34 cellular contexts compared by ENCODE assay signal in the genomic region with DNA sequence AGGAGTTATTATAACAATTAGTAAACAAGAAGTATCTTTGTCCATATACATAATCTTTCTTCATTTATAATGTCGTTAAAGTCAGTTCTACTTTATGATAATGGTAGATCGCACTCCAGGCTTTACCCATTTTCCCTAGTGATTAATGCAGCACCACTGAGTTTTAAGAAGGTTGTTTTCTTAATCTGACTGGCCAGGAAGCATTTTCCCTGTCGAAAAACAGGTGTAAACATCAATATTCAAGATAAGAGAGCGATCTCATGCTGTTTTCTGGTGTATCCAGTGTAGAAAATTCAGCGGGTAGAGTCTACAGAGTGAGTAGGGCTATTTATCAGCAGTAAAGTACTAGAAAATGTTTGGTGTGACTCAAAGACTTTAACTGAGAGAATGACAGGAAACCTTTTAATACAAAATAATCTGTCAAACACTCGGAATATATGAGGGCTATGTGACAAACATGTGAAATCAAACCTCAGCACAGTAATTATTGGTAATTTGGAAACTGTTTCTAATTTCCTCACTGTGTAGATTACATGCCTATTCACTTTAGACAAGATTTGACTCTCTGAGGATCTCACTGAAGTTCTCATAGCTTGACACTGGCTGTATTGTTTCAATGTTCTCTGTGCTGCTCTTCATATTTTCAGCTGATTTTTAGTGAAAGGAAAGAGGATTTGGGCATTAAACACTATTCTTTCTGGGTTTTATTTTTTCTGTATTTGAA.
"Had no signal": no experiment of that assay in that cellular context is flagged by ENCODE, and none has a peak within 500 bp of the region (broad histone marks: within the 10 kb centered on the region; RNA-seq: fewer than 3 reads in every experiment).

No MANE protein-coding gene starts in this region.

- H3K4me1 ChIP-seq: ascending aorta, colonic mucosa, gastroesophageal sphincter, sigmoid colon, thyroid gland, upper lobe of left lung had no signal

- H3K27ac Mint-ChIP-seq: activated CD4-positive, alpha-beta memory T cell treated with anti-CD3 and anti-CD28 coated beads, Interleukin-2, amount 10 ng/mL, durations not matched to agents 7 days and 5 days; activated CD4-positive, alpha-beta T cell treated with anti-CD3 and anti-CD28 coated beads, Interleukin-2, amount 10 ng/mL, durations not matched to agents 7 days and 5 days; activated naive CD4-positive, alpha-beta T cell treated with anti-CD3 and anti-CD28 coated beads, Interleukin-2, amount 10 ng/mL, durations not matched to agents 7 days and 5 days; activated naive CD8-positive, alpha-beta T cell treated with anti-CD3 and anti-CD28 coated beads, Interleukin-2, amount 10 ng/mL, durations not matched to agents 7 days and 5 days; activated T-cell treated with anti-CD3 and anti-CD28 coated beads, Interleukin-2, amount 50 U/mL, for 24 hours; brain; natural killer cell; progenitor cell of endocrine pancreas; stimulated activated memory B cell treated with anti-CD40 and anti-IgM and Interleukin-4, amounts not matched to agents 10 μg/mL and 1 μg/mL and 100 μg/mL, for 72 hours; stimulated activated naive CD8-positive, alpha-beta T cell treated with anti-CD3 and anti-CD28 coated beads, Interleukin-15, amount 100 ng/mL, for 72 hours had no signal

- H3K4me1 Mint-ChIP-seq: activated CD4-positive, alpha-beta memory T cell treated with anti-CD3 and anti-CD28 coated beads, Interleukin-2, amount 10 ng/mL, durations not matched to agents 7 days and 5 days; activated CD4-positive, alpha-beta T cell treated with anti-CD3 and anti-CD28 coated beads, Interleukin-2, amount 10 ng/mL, durations not matched to agents 7 days and 5 days; activated naive CD4-positive, alpha-beta T cell treated with anti-CD3 and anti-CD28 coated beads, Interleukin-2, amount 10 ng/mL, durations not matched to agents 7 days and 5 days; activated naive CD8-positive, alpha-beta T cell treated with anti-CD3 and anti-CD28 coated beads, Interleukin-2, amount 10 ng/mL, durations not matched to agents 7 days and 5 days; natural killer cell; stimulated activated memory B cell treated with anti-CD40 and anti-IgM and Interleukin-4, amounts not matched to agents 10 μg/mL and 1 μg/mL and 100 μg/mL, for 72 hours; stimulated activated naive CD8-positive, alpha-beta T cell treated with anti-CD3 and anti-CD28 coated beads, Interleukin-15, amount 100 ng/mL, for 72 hours had no signal

- FAIRE-seq: keratinocyte, small intestine had no signal

- H3K27me3 Mint-ChIP-seq: activated CD4-positive, alpha-beta memory T cell treated with anti-CD3 and anti-CD28 coated beads, Interleukin-2, amount 10 ng/mL, durations not matched to agents 7 days and 5 days; activated CD4-positive, alpha-beta T cell treated with anti-CD3 and anti-CD28 coated beads, Interleukin-2, amount 10 ng/mL, durations not matched to agents 7 days and 5 days; activated naive CD4-positive, alpha-beta T cell treated with anti-CD3 and anti-CD28 coated beads, Interleukin-2, amount 10 ng/mL, durations not matched to agents 7 days and 5 days; activated naive CD8-positive, alpha-beta T cell treated with anti-CD3 and anti-CD28 coated beads, Interleukin-2, amount 10 ng/mL, durations not matched to agents 7 days and 5 days; activated T-cell treated with anti-CD3 and anti-CD28 coated beads, Interleukin-2, amount 50 U/mL, for 24 hours; brain; progenitor cell of endocrine pancreas; stimulated activated memory B cell treated with anti-CD40 and anti-IgM and Interleukin-4, amounts not matched to agents 10 μg/mL and 1 μg/mL and 100 μg/mL, for 72 hours; stimulated activated naive CD8-positive, alpha-beta T cell treated with anti-CD3 and anti-CD28 coated beads, Interleukin-15, amount 100 ng/mL, for 72 hours had no signal

- H3K36me3 ChIP-seq: ascending aorta, cardiac muscle cell, colonic mucosa, gastroesophageal sphincter, sigmoid colon, thyroid gland, upper lobe of left lung had no signal

- H3K9me3 Mint-ChIP-seq: activated naive CD4-positive, alpha-beta T cell treated with anti-CD3 and anti-CD28 coated beads, Interleukin-2, amount 10 ng/mL, durations not matched to agents 7 days and 5 days; brain had no signal

- H3K27ac ChIP-seq: ascending aorta, cardiac muscle cell, colonic mucosa, gastroesophageal sphincter, sigmoid colon, thyroid gland, upper lobe of left lung had no signal

- H3K9me3 ChIP-seq: ascending aorta, colonic mucosa, gastroesophageal sphincter, sigmoid colon, thyroid gland, upper lobe of left lung had no signal

- H3K4me3 ChIP-seq: ascending aorta, cardiac muscle cell, colonic mucosa, gastroesophageal sphincter, sigmoid colon, thyroid gland, upper lobe of left lung had no signal

- DNase-seq: activated CD4-positive, alpha-beta memory T cell treated with anti-CD3 and anti-CD28 coated beads, Interleukin-2, amount 10 ng/mL, durations not matched to agents 7 days and 5 days; activated CD4-positive, alpha-beta T cell treated with anti-CD3 and anti-CD28 coated beads, Interleukin-2, amount 10 ng/mL, durations not matched to agents 7 days and 5 days; activated CD4-positive, CD25-positive, alpha-beta regulatory T cell treated with anti-CD3 and anti-CD28 coated beads, Interleukin-2, amount 50 U/mL, for 72 hours; activated CD8-positive, alpha-beta memory T cell treated with anti-CD3 and anti-CD28 coated beads, Interleukin-2, amount 50 U/mL, for 48 hours; activated gamma-delta T cell; activated naive CD4-positive, alpha-beta T cell treated with anti-CD3 and anti-CD28 coated beads, Interleukin-2, amount 10 ng/mL, durations not matched to agents 7 days and 5 days; activated naive CD8-positive, alpha-beta T cell treated with anti-CD3 and anti-CD28 coated beads, Interleukin-2, amount 10 ng/mL, durations not matched to agents 7 days and 5 days; activated T-cell treated with anti-CD3 and anti-CD28 coated beads, Interleukin-2, amount 50 U/mL, for 24 hours; cerebellar nuclear complex; colonic mucosa; effector CD8-positive, alpha-beta T cell; erythroblast; head of caudate nucleus; hippocampal formation; left cardiac atrium; mammary epithelial cell; natural killer cell; retina; sigmoid colon; small intestine; stimulated activated CD4-positive, alpha-beta T cell treated with anti-CD3 and anti-CD28 coated beads, Interleukin-4, amount 100 ng/mL, for 4 hours; stimulated activated CD8-positive, alpha-beta memory T cell treated with anti-CD3 and anti-CD28 coated beads, Interleukin-4, amount 100 ng/mL, for 48 hours; stimulated activated naive CD8-positive, alpha-beta T cell treated with anti-CD3 and anti-CD28 coated beads, Interleukin-15, amount 100 ng/mL, for 72 hours; substantia nigra; T-helper 2 cell; thyroid gland; upper lobe of left lung had no signal

- H3K36me3 Mint-ChIP-seq: activated naive CD4-positive, alpha-beta T cell treated with anti-CD3 and anti-CD28 coated beads, Interleukin-2, amount 10 ng/mL, durations not matched to agents 7 days and 5 days; activated naive CD8-positive, alpha-beta T cell treated with anti-CD3 and anti-CD28 coated beads, Interleukin-2, amount 10 ng/mL, durations not matched to agents 7 days and 5 days; brain; natural killer cell; stimulated activated memory B cell treated with anti-CD40 and anti-IgM and Interleukin-4, amounts not matched to agents 10 μg/mL and 1 μg/mL and 100 μg/mL, for 72 hours had no signal

- H3K27me3 ChIP-seq: ascending aorta, cardiac muscle cell, colonic mucosa, gastroesophageal sphincter, sigmoid colon, thyroid gland, upper lobe of left lung had no signal

- H3K4me3 Mint-ChIP-seq: activated CD4-positive, alpha-beta memory T cell treated with anti-CD3 and anti-CD28 coated beads, Interleukin-2, amount 10 ng/mL, durations not matched to agents 7 days and 5 days; activated CD4-positive, alpha-beta T cell treated with anti-CD3 and anti-CD28 coated beads, Interleukin-2, amount 10 ng/mL, durations not matched to agents 7 days and 5 days; activated naive CD4-positive, alpha-beta T cell treated with anti-CD3 and anti-CD28 coated beads, Interleukin-2, amount 10 ng/mL, durations not matched to agents 7 days and 5 days; activated naive CD8-positive, alpha-beta T cell treated with anti-CD3 and anti-CD28 coated beads, Interleukin-2, amount 10 ng/mL, durations not matched to agents 7 days and 5 days; activated T-cell treated with anti-CD3 and anti-CD28 coated beads, Interleukin-2, amount 50 U/mL, for 24 hours; brain; natural killer cell; stimulated activated memory B cell treated with anti-CD40 and anti-IgM and Interleukin-4, amounts not matched to agents 10 μg/mL and 1 μg/mL and 100 μg/mL, for 72 hours; stimulated activated naive CD8-positive, alpha-beta T cell treated with anti-CD3 and anti-CD28 coated beads, Interleukin-15, amount 100 ng/mL, for 72 hours had no signal

- ATAC-seq: gastroesophageal sphincter; left cardiac atrium; natural killer cell; stimulated activated memory B cell treated with anti-CD40 and anti-IgM and Interleukin-4, amounts not matched to agents 10 μg/mL and 1 μg/mL and 100 μg/mL, for 72 hours; stimulated activated naive CD8-positive, alpha-beta T cell treated with anti-CD3 and anti-CD28 coated beads, Interleukin-15, amount 100 ng/mL, for 72 hours had no signal
